In genomic region chr7:26944959-26945358, GRCh38 we compare ENCODE assay signal across 25 cellular contexts.
"Had no signal": no experiment of that assay in that cellular context is flagged by ENCODE, and none has a peak within 500 bp of the region (broad histone marks: within the 10 kb centered on the region; RNA-seq: fewer than 3 reads in every experiment).

No MANE protein-coding gene starts in this region.

- H3K36me3 ChIP-seq: ascending aorta, Peyer's patch, SJSA1, WERI-Rb-1 had no signal

- H3K27ac Mint-ChIP-seq: activated CD4-positive, alpha-beta T cell treated with anti-CD3 and anti-CD28 coated beads, Interleukin-2, amount 10 ng/mL, durations not matched to agents 24 days and 14 days; activated CD8-positive, alpha-beta T cell treated with anti-CD3 and anti-CD28 coated beads for 36 hours; activated naive CD4-positive, alpha-beta T cell treated with anti-CD3 and anti-CD28 coated beads, Interleukin-2, amount 50 U/mL, for 24 hours; activated naive CD8-positive, alpha-beta T cell treated with anti-CD3 and anti-CD28 coated beads, Interleukin-2, amount 10 ng/mL, durations not matched to agents 7 days and 5 days; activated T-cell treated with anti-CD3 and anti-CD28 coated beads, Interleukin-2, amount 50 U/mL, for 72 hours; activated T-helper 2 cell treated with anti-CD3 and anti-CD28 coated beads, Interferon-gamma antibody, Interleukin-2, Interleukin-4, amounts not matched to agents 10 μg/mL and 5 μg/mL and 100 μg/mL, durations not matched to agents 14 hours and 24 hours and 36 hours; T-cell; T-helper 17 cell had no signal

- H3K4me1 Mint-ChIP-seq: activated CD4-positive, alpha-beta T cell treated with anti-CD3 and anti-CD28 coated beads, Interleukin-2, amount 10 ng/mL, durations not matched to agents 24 days and 14 days; activated naive CD4-positive, alpha-beta T cell treated with anti-CD3 and anti-CD28 coated beads, Interleukin-2, amount 50 U/mL, for 24 hours; activated naive CD8-positive, alpha-beta T cell treated with anti-CD3 and anti-CD28 coated beads, Interleukin-2, amount 10 ng/mL, durations not matched to agents 7 days and 5 days; T-cell; T-helper 17 cell had no signal

- H3K27me3 ChIP-seq: ascending aorta, Peyer's patch had no signal

- H3K9me3 ChIP-seq: ascending aorta, Peyer's patch, SJSA1 had no signal

- H3K4me3 ChIP-seq: ascending aorta, Peyer's patch, SJSA1 had no signal

- H3K27ac ChIP-seq: ascending aorta, Peyer's patch, SJSA1, WERI-Rb-1 had no signal

- H3K4me1 ChIP-seq: ascending aorta, Peyer's patch, SJSA1 had no signal

- H3K9ac ChIP-seq: SK-N-SH had no signal

- H3K9me2 ChIP-seq: SK-N-SH had no signal

- H3K4me3 Mint-ChIP-seq: activated CD4-positive, alpha-beta T cell treated with anti-CD3 and anti-CD28 coated beads, Interleukin-2, amount 10 ng/mL, durations not matched to agents 24 days and 14 days; activated CD8-positive, alpha-beta T cell treated with anti-CD3 and anti-CD28 coated beads for 36 hours; activated naive CD4-positive, alpha-beta T cell treated with anti-CD3 and anti-CD28 coated beads, Interleukin-2, amount 50 U/mL, for 24 hours; activated naive CD8-positive, alpha-beta T cell treated with anti-CD3 and anti-CD28 coated beads, Interleukin-2, amount 10 ng/mL, durations not matched to agents 7 days and 5 days; activated T-cell treated with anti-CD3 and anti-CD28 coated beads, Interleukin-2, amount 50 U/mL, for 72 hours; T-cell; T-helper 17 cell had no signal

- H3K9me3 Mint-ChIP-seq: activated CD4-positive, alpha-beta T cell treated with anti-CD3 and anti-CD28 coated beads, Interleukin-2, amount 10 ng/mL, durations not matched to agents 24 days and 14 days; activated CD8-positive, alpha-beta T cell treated with anti-CD3 and anti-CD28 coated beads for 36 hours; activated naive CD4-positive, alpha-beta T cell treated with anti-CD3 and anti-CD28 coated beads, Interleukin-2, amount 50 U/mL, for 24 hours; activated naive CD8-positive, alpha-beta T cell treated with anti-CD3 and anti-CD28 coated beads, Interleukin-2, amount 10 ng/mL, durations not matched to agents 7 days and 5 days; activated T-cell treated with anti-CD3 and anti-CD28 coated beads, Interleukin-2, amount 50 U/mL, for 72 hours; activated T-helper 2 cell treated with anti-CD3 and anti-CD28 coated beads, Interferon-gamma antibody, Interleukin-2, Interleukin-4, amounts not matched to agents 10 μg/mL and 5 μg/mL and 100 μg/mL, durations not matched to agents 14 hours and 24 hours and 36 hours; T-cell had no signal

- H3K36me3 Mint-ChIP-seq: activated naive CD4-positive, alpha-beta T cell treated with anti-CD3 and anti-CD28 coated beads, Interleukin-2, amount 50 U/mL, for 24 hours; activated naive CD8-positive, alpha-beta T cell treated with anti-CD3 and anti-CD28 coated beads, Interleukin-2, amount 10 ng/mL, durations not matched to agents 7 days and 5 days; T-cell had no signal

- ATAC-seq: activated CD8-positive, alpha-beta T cell treated with anti-CD3 and anti-CD28 coated beads for 36 hours; activated T-cell treated with anti-CD3 and anti-CD28 coated beads, Interleukin-2, amount 50 U/mL, for 72 hours; PC-3; T-cell; T-helper 17 cell had no signal

- DNase-seq: activated CD4-positive, alpha-beta T cell treated with anti-CD3 and anti-CD28 coated beads, Interleukin-2, amount 10 ng/mL, durations not matched to agents 24 days and 14 days; activated CD4-positive, alpha-beta T cell treated with anti-CD3 and anti-CD28 coated beads, Interleukin-2, amount 50 U/mL, for 4 hours; activated CD8-positive, alpha-beta T cell treated with anti-CD3 and anti-CD28 coated beads for 36 hours; activated gamma-delta T cell; activated naive CD4-positive, alpha-beta T cell treated with Interleukin-2 at 50 U/mL for 16 hours; activated naive CD8-positive, alpha-beta T cell treated with anti-CD3 and anti-CD28 coated beads, Interleukin-2, amount 10 ng/mL, durations not matched to agents 7 days and 5 days; activated T-cell treated with anti-CD3 and anti-CD28 coated beads, Interleukin-2, amount 50 U/mL, for 1 hour; activated T-cell treated with anti-CD3 and anti-CD28 coated beads, Interleukin-2, amount 50 U/mL, for 72 hours; amygdala; MM.1S; MV-4-11; NCI-H1436 treated with DMSO at 0.1 percent for 48 hours; NCI-H2029; NCI-H524 treated with DMSO at 0.1 percent for 48 hours; PC-3; Peyer's patch; RPMI8226; SK-N-SH; T-cell; T-helper 17 cell; WERI-Rb-1 had no signal

- H3K4me2 ChIP-seq: SK-N-SH had no signal
